ENCODE assay signal across 9 cellular contexts in genomic region chr17:67359960-67360817, GRCh38. TPM values are rescaled to one million over a fixed set of nuclear protein-coding genes. Genes with fewer than 3 reads are reported as not detected.
DNase-seq lines count a peak whose midpoint lies in the region; ATAC-seq and TF ChIP-seq lines count a peak whose summit lies in the region.
"Had no signal": no experiment of that assay in that cellular context is flagged by ENCODE, and none has a peak within 500 bp of the region (broad histone marks: within the 10 kb centered on the region; RNA-seq: fewer than 3 reads in every experiment).

No MANE protein-coding gene starts in this region.

- DNase-seq in NCI-H2196 treated with DMSO at 0.1 percent for 48 hours (lab: John Stamatoyannopoulos, UW; ENCODE audit: unreplicated experiment) (peak; percentile 23), kidney epithelial cell (ENCODE audit: low read depth) (no peak), prostate gland (ENCODE audit: low spot score) (no peak)
- peak; percentile 70 for DNase-seq in activated naive CD4-positive, alpha-beta T cell treated with anti-CD3 and anti-CD28 coated beads, Interleukin-2, amount 10 ng/mL, durations not matched to agents 7 days and 5 days

- TF ChIP-seq POLR2A in prostate gland (IDR thresholded peaks at IDR 0.05) = no peak

- H3K27me3 ChIP-seq in kidney epithelial cell (ENCODE audit: control insufficient read depth, insufficient read depth, low read length) (no peaks in the 10 kb centered on the region), prostate gland (replicated peaks; ENCODE audit: insufficient read depth) (no peaks in the 10 kb centered on the region)

- H3K9me3 Mint-ChIP-seq in activated naive CD4-positive, alpha-beta T cell treated with anti-CD3 and anti-CD28 coated beads, Interleukin-2, amount 10 ng/mL, durations not matched to agents 7 days and 5 days = no peaks in the 10 kb centered on the region
- H3K9me3 Mint-ChIP-seq: nephron had no signal

- TF ChIP-seq CTCF in GM12873 (IDR thresholded peaks at IDR 0.05; ENCODE audit: insufficient read depth, low read depth, low read length, missing control alignments) = peak; percentile 39
- peak; percentile 50 for TF ChIP-seq CTCF in kidney epithelial cell (IDR thresholded peaks at IDR 0.05; ENCODE audit: insufficient read depth, low read length, poor library complexity, severe bottlenecking)
- no peak for TF ChIP-seq CTCF in prostate gland (IDR thresholded peaks at IDR 0.05)

- H3K4me3 ChIP-seq in kidney epithelial cell (ENCODE audit: low read depth, low read length) (no peak overlapping the region), prostate gland (no peak overlapping the region)

- no peak overlapping the region for H3K27ac ChIP-seq in prostate gland

- peaks cover 52% of the 10 kb centered on the region for H3K36me3 Mint-ChIP-seq in activated naive CD4-positive, alpha-beta T cell treated with anti-CD3 and anti-CD28 coated beads, Interleukin-2, amount 10 ng/mL, durations not matched to agents 7 days and 5 days

- WGBS in prostate gland = 58% methylated on average over 8 of the region's 8 CpGs

- ATAC-seq in HG03280 (IDR thresholded peaks at IDR 0.05; ENCODE audit: unreplicated experiment) (no peak), HG03432 (IDR thresholded peaks at IDR 0.05; ENCODE audit: unreplicated experiment) (no peak), HG02623 (IDR thresholded peaks at IDR 0.05; ENCODE audit: unreplicated experiment) (no peak)

- peaks cover 62% of the 10 kb centered on the region for H3K4me1 Mint-ChIP-seq in activated naive CD4-positive, alpha-beta T cell treated with anti-CD3 and anti-CD28 coated beads, Interleukin-2, amount 10 ng/mL, durations not matched to agents 7 days and 5 days

- H3K9me3 ChIP-seq in prostate gland = no peaks in the 10 kb centered on the region

- peaks cover 15% of the 10 kb centered on the region for H3K4me1 ChIP-seq in prostate gland (replicated peaks)

- CTCF ChIA-PET in activated naive CD4-positive, alpha-beta T cell treated with anti-CD3 and anti-CD28 coated beads, Interleukin-2, amount 10 ng/mL, durations not matched to agents 7 days and 5 days (lab: Charles Lee) = interaction anchor here (0.8 to 1.9 kb wide), 9 partner anchors 9 to 328 kb away, joined by 3 to 10 read pairs (median 3); partner anchors contain the start of gene PITPNC1

- H3K27ac Mint-ChIP-seq in activated naive CD4-positive, alpha-beta T cell treated with anti-CD3 and anti-CD28 coated beads, Interleukin-2, amount 10 ng/mL, durations not matched to agents 7 days and 5 days = peak overlapping the region; percentile 59

- intact Hi-C loops in prostate gland (cut with DNase I) = no loop called here

- no peaks in the 10 kb centered on the region for H3K27me3 Mint-ChIP-seq in activated naive CD4-positive, alpha-beta T cell treated with anti-CD3 and anti-CD28 coated beads, Interleukin-2, amount 10 ng/mL, durations not matched to agents 7 days and 5 days

- H3K36me3 ChIP-seq in kidney epithelial cell (ENCODE audit: control insufficient read depth, insufficient read depth, low read length) = no peaks in the 10 kb centered on the region
- H3K36me3 ChIP-seq in prostate gland = no peaks in the 10 kb centered on the region

- H3K4me3 Mint-ChIP-seq in activated naive CD4-positive, alpha-beta T cell treated with anti-CD3 and anti-CD28 coated beads, Interleukin-2, amount 10 ng/mL, durations not matched to agents 7 days and 5 days = no peak overlapping the region
- H3K4me3 Mint-ChIP-seq: nephron had no signal

RNA-seq across cellular contexts. Expression of gene PSMD12, which starts 6.2 kb away (rescaled TPM):
- total RNA-seq in kidney epithelial cell (24.3 and 36.5 TPM in 2 replicates), prostate gland (10 to 100 TPM; 19.8 to 24.0 TPM)

RNA-seq across cellular contexts. Expression of gene PITPNC1, which starts 16.9 kb away (rescaled TPM):
- total RNA-seq in kidney epithelial cell (12.2 and 13.0 TPM in 2 replicates), prostate gland (10 to 100 TPM; 10.1 to 12.9 TPM)

Comparison
In these comparisons a context has a peak if more than half of its experiments do, and no peak if none do; other contexts are left out.
1. CTCF ChIP-seq: peak in GM12873 (single experiment) and kidney epithelial cell (single experiment); none in prostate gland (0 of 4).
2. DNase-seq: peak in NCI-H2196 treated with DMSO at 0.1 percent for 48 hours (single experiment) and activated naive CD4-positive, alpha-beta T cell treated with anti-CD3 and anti-CD28 coated beads, Interleukin-2, amount 10 ng/mL, durations not matched to agents 7 days and 5 days (single experiment); none in kidney epithelial cell (single experiment) and prostate gland (single experiment).